8 cellular contexts compared by ENCODE assay signal in genomic region chr14:23121401-23121800, GRCh38. TPM values are rescaled to one million over a fixed set of nuclear protein-coding genes. Genes with fewer than 3 reads are reported as not detected.
DNase-seq lines count a peak whose midpoint lies in the region; ATAC-seq and TF ChIP-seq lines count a peak whose summit lies in the region.

No MANE protein-coding gene starts in this region.

- TF ChIP-seq CTCF in brain (conservative IDR thresholded peaks at IDR 0.05) = no peak

- H3K36me3 ChIP-seq in mesodermal cell (ENCODE audit: control insufficient read depth, insufficient read depth, low read length) = no peaks in the 10 kb centered on the region

- no peaks in the 10 kb centered on the region for H3K36me3 Mint-ChIP-seq in brain

- H3K4me3 Mint-ChIP-seq in brain = peak overlapping the region in 2 of 5 experiments; percentile 17 to 23

- H3K27ac Mint-ChIP-seq in brain = peak overlapping the region in 4 of 5 experiments; percentile 21 to 95 (median 86)

- no peaks in the 10 kb centered on the region for H3K9me3 Mint-ChIP-seq in brain

- H3K4me3 ChIP-seq in mesodermal cell (ENCODE audit: extremely low read depth, insufficient read depth, low read length, poor library complexity, severe bottlenecking) = no peak overlapping the region

- H3K27ac ChIP-seq in mesodermal cell (ENCODE audit: low read depth, low read length, severe bottlenecking) = peak overlapping the region; percentile 89

- WGBS in mesodermal cell (ENCODE audit: insufficient coverage in 2 of 2), 2 experiments = 43 to 46% methylated on average over 6 of the region's 6 CpGs

- peaks cover 23% of the 10 kb centered on the region for H3K27me3 Mint-ChIP-seq in brain

- no peaks in the 10 kb centered on the region for H3K9me3 ChIP-seq in mesodermal cell (ENCODE audit: control insufficient read depth, low read length)

- peak; percentile 61 for DNase-seq in EH (ENCODE audit: low read depth)

- H3K4me1 Mint-ChIP-seq in brain = peaks cover 35% of the 10 kb centered on the region

- H3K4me1 ChIP-seq in mesodermal cell (ENCODE audit: control insufficient read depth, insufficient read depth, low read length, poor library complexity, severe bottlenecking) = peaks cover 22% of the 10 kb centered on the region

- ATAC-seq in HG03159 (IDR thresholded peaks at IDR 0.05; ENCODE audit: unreplicated experiment) (peak; percentile 40), GM21515 (IDR thresholded peaks at IDR 0.05; ENCODE audit: unreplicated experiment) (no peak), GM21526 (IDR thresholded peaks at IDR 0.05; ENCODE audit: low FRiP score, unreplicated experiment) (no peak), HG03196 (IDR thresholded peaks at IDR 0.05; ENCODE audit: unreplicated experiment) (no peak), GM19397 (IDR thresholded peaks at IDR 0.05; ENCODE audit: unreplicated experiment) (no peak)

RNA-seq across cellular contexts. Expression of gene CEBPE, which starts 2.3 kb away (rescaled TPM):
- polyA plus RNA-seq in brain (ENCODE audit: insufficient read depth, low read depth, low replicate concordance) = not detected
- polyA plus RNA-seq in mesodermal cell (2013, experiment 1 of 2) = not detected
- not detected for polyA plus RNA-seq in mesodermal cell (2013, experiment 2 of 2)

RNA-seq across cellular contexts. Expression of gene CIROP, which starts 16.6 kb away (rescaled TPM):
- polyA plus RNA-seq in brain (ENCODE audit: insufficient read depth, low read depth, low replicate concordance) = not detected
- not detected for polyA plus RNA-seq in mesodermal cell (2013, experiment 1 of 2)
- polyA plus RNA-seq in mesodermal cell (2013, experiment 2 of 2) = not detected

RNA-seq across cellular contexts. Expression of gene C14orf119, which starts 26.1 kb away (rescaled TPM):
- 39.9 TPM for polyA plus RNA-seq in brain (ENCODE audit: insufficient read depth, low read depth, low replicate concordance)
- polyA plus RNA-seq in mesodermal cell (2013, experiment 1 of 2) = 94.0 TPM
- 93.3 TPM for polyA plus RNA-seq in mesodermal cell (2013, experiment 2 of 2)

RNA-seq across cellular contexts. Expression of gene ACIN1, which starts 26.5 kb away (rescaled TPM):
- polyA plus RNA-seq in brain (ENCODE audit: insufficient read depth, low read depth, low replicate concordance) = 81.8 TPM
- polyA plus RNA-seq in mesodermal cell (2013, experiment 1 of 2) = 167 TPM
- polyA plus RNA-seq in mesodermal cell (2013, experiment 2 of 2) = 150 TPM
